ENCODE assay signal across 12 cellular contexts in genomic region chr4:2295535-2296442, GRCh38. TPM values are rescaled to one million over a fixed set of nuclear protein-coding genes. Genes with fewer than 3 reads are reported as not detected.
A peak's percentile ranks its signal among the peaks of the same experiment; 100 is the strongest.
DNase-seq lines count a peak whose midpoint lies in the region; ATAC-seq and TF ChIP-seq lines count a peak whose summit lies in the region.
"Had no signal": no experiment of that assay in that cellular context is flagged by ENCODE, and none has a peak within 500 bp of the region (broad histone marks: within the 10 kb centered on the region; RNA-seq: fewer than 3 reads in every experiment).

No MANE protein-coding gene starts in this region.

- peak overlapping the region in 2 of 3 experiments; percentile 20 to 23; a peak in 2 of 7 replicates for H3K27ac Mint-ChIP-seq in H9
- peak overlapping the region; percentile 71 for H3K27ac Mint-ChIP-seq in activated naive CD8-positive, alpha-beta T cell treated with anti-CD3 and anti-CD28 coated beads, Interleukin-2, amount 10 ng/mL, durations not matched to agents 7 days and 5 days

- no peak overlapping the region for H3K18ac ChIP-seq in H9 (ENCODE audit: insufficient read length, low read depth, low read length)

- no peaks in the 10 kb centered on the region for H3K36me3 ChIP-seq in SK-N-SH (replicated peaks in 1 of 2; ENCODE audit: control insufficient read depth in 1 of 2, insufficient read depth in 2 of 2, low read length in 1 of 2)

- no peak overlapping the region for H2BK20ac ChIP-seq in H9 (ENCODE audit: low read depth, low read length, poor library complexity, severe bottlenecking)

- H2AFZ ChIP-seq in SK-N-SH (ENCODE audit: low read depth) (no peak overlapping the region), H9 (ENCODE audit: low read length) (no peak overlapping the region)
- H2AFZ ChIP-seq: PC-9 had no signal

- H3K36me3 Mint-ChIP-seq in H9 (ENCODE audit: insufficient read depth in 1 of 3, low read depth in 3 of 3), result peaks cover 0 to 4% (median 2%) of the 10 kb centered on the region in 3 experiments; a peak in 2 of 7 replicates
- peaks cover 6% of the 10 kb centered on the region for H3K36me3 Mint-ChIP-seq in activated naive CD8-positive, alpha-beta T cell treated with anti-CD3 and anti-CD28 coated beads, Interleukin-2, amount 10 ng/mL, durations not matched to agents 7 days and 5 days

- no peak overlapping the region for H4K8ac ChIP-seq in H9 (replicated peaks; ENCODE audit: insufficient read length, low read depth, low read length)

- DNase-seq in SK-N-SH (peak; percentile 13), H9 (peak; percentile 35), retina (peak; percentile 9), HuH-7.5 (ENCODE audit: low spot score) (no peak), EL (no peak), amniotic stem cell (lab: John Stamatoyannopoulos, UW) (no peak)
- DNase-seq in activated naive CD8-positive, alpha-beta T cell treated with anti-CD3 and anti-CD28 coated beads, Interleukin-2, amount 10 ng/mL, durations not matched to agents 7 days and 5 days, result peak; percentile 30
- DNase-seq: Calu3, left cardiac atrium, NCI-H226, PC-9 had no signal

- no peak for TF ChIP-seq EP300 in SK-N-SH (IDR thresholded peaks at IDR 0.05; ENCODE audit: borderline replicate concordance in 1 of 2, low read depth in 1 of 2, low read length in 1 of 2)

- no peak overlapping the region for H2BK12ac ChIP-seq in H9 (ENCODE audit: insufficient read length, low read depth, low read length)

- no peak overlapping the region for H3K4me2 ChIP-seq in SK-N-SH
- no peak overlapping the region for H3K4me2 ChIP-seq in H9 (ENCODE audit: insufficient read depth, insufficient read length, low read length)
- H3K4me2 ChIP-seq: PC-9 had no signal

- no peak overlapping the region for H3K4me3 ChIP-seq in SK-N-SH (ENCODE audit: low read depth in 2 of 2, low read length in 1 of 2)
- H3K4me3 ChIP-seq: PC-9 had no signal

- H3K79me1 ChIP-seq in H9 (ENCODE audit: insufficient read depth, low read depth, low read length, poor library complexity, severe bottlenecking), result no peaks in the 10 kb centered on the region

- H3T11ph ChIP-seq in H9 (ENCODE audit: low read length), result no peak overlapping the region

- H3K27me3 ChIP-seq in SK-N-SH (ENCODE audit: insufficient read depth) (no peaks in the 10 kb centered on the region), H9 (ENCODE audit: insufficient read depth, low read length) (no peaks in the 10 kb centered on the region)

- peaks cover 3 to 12% of the 10 kb centered on the region in 2 experiments; a peak in 3 of 4 replicates for H3K4me1 Mint-ChIP-seq in H9
- peaks cover 32% of the 10 kb centered on the region for H3K4me1 Mint-ChIP-seq in activated naive CD8-positive, alpha-beta T cell treated with anti-CD3 and anti-CD28 coated beads, Interleukin-2, amount 10 ng/mL, durations not matched to agents 7 days and 5 days

- H4K91ac ChIP-seq in H9 (ENCODE audit: insufficient read length, low read depth, low read length), result no peak overlapping the region

- H3K9me3 ChIP-seq in SK-N-SH, result no peaks in the 10 kb centered on the region
- no peaks in the 10 kb centered on the region for H3K9me3 ChIP-seq in H9 (ENCODE audit: control insufficient read depth, low read depth, low read length)

- H3K9me2 ChIP-seq in SK-N-SH, result no peaks in the 10 kb centered on the region

- no peak overlapping the region for H2BK15ac ChIP-seq in H9 (ENCODE audit: low read depth, low read length)

- H2BK120ac ChIP-seq in H9 (ENCODE audit: low read depth, low read length, poor library complexity, severe bottlenecking), result no peak overlapping the region

- CTCF ChIA-PET in SK-N-SH (lab: Yijun Ruan, JAX), result no interaction called here

- POLR2A ChIA-PET in SK-N-SH (lab: Yijun Ruan, JAX), result no interaction called here
- POLR2A ChIA-PET in activated naive CD8-positive, alpha-beta T cell treated with anti-CD3 and anti-CD28 coated beads, Interleukin-2, amount 10 ng/mL, durations not matched to agents 7 days and 5 days (lab: Charles Lee), result no interaction called here

- H3K9ac ChIP-seq in SK-N-SH (no peak overlapping the region), H9 (ENCODE audit: extremely low read depth, insufficient read length, low read length) (no peak overlapping the region)

- H3K23ac ChIP-seq in H9 (ENCODE audit: insufficient read length, low read depth, low read length), result no peak overlapping the region

- no peak overlapping the region for H4K5ac ChIP-seq in H9 (ENCODE audit: insufficient read length, low read depth, low read length)

- H3K4me1 ChIP-seq in SK-N-SH (ENCODE audit: control insufficient read depth in 1 of 2, insufficient read depth in 2 of 2, low read depth in 1 of 2, low read length in 1 of 2), result peaks cover 8 to 34% of the 10 kb centered on the region in 2 experiments; a peak in 3 of 4 replicates
- no peaks in the 10 kb centered on the region for H3K4me1 ChIP-seq in H9 (ENCODE audit: insufficient read depth, low read length)

- TF ChIP-seq CTCF in SK-N-SH (IDR thresholded peaks at IDR 0.05) (no peak), H9 (conservative IDR thresholded peaks at IDR 0.05) (no peak; the same call in 2 of the 3 replicates)

- no peaks in the 10 kb centered on the region for H3F3A ChIP-seq in SK-N-SH (replicated peaks; ENCODE audit: insufficient read depth)

- TF ChIP-seq RAD21 in SK-N-SH (IDR thresholded peaks at IDR 0.05; ENCODE audit: low read length), result no peak

- ATAC-seq in SK-N-SH treated with all-trans-retinoic acid at 6 μM for 48 hours, result no peak
- ATAC-seq in activated naive CD8-positive, alpha-beta T cell treated with anti-CD3 and anti-CD28 coated beads, Interleukin-2, amount 10 ng/mL, durations not matched to agents 7 days and 5 days (ENCODE audit: low read depth), result no peak

- 82% methylated on average over 20 of the region's 20 CpGs for WGBS in SK-N-SH (ENCODE audit: low lambda C conversion rate)
- WGBS in H9 (ENCODE audit: extremely low coverage, insufficient read length, low lambda C conversion rate), result no CpG with 5 or more reads among the region's 20 CpGs

- H3K27me3 Mint-ChIP-seq in H9 (ENCODE audit: low read depth), result no peaks in the 10 kb centered on the region; the same call in none of the 2 replicates
- peaks cover 13% of the 10 kb centered on the region for H3K27me3 Mint-ChIP-seq in activated naive CD8-positive, alpha-beta T cell treated with anti-CD3 and anti-CD28 coated beads, Interleukin-2, amount 10 ng/mL, durations not matched to agents 7 days and 5 days

- H3K56ac ChIP-seq in H9 (ENCODE audit: insufficient read length, low read depth, low read length), result no peak overlapping the region

- no peak overlapping the region for H3K4ac ChIP-seq in H9 (ENCODE audit: low read depth, low read length)

- H3K23me2 ChIP-seq in H9 (ENCODE audit: insufficient read length, low read depth, low read length, poor library complexity, severe bottlenecking), result no peaks in the 10 kb centered on the region

- H4K20me1 ChIP-seq in SK-N-SH (ENCODE audit: insufficient read depth) (no peaks in the 10 kb centered on the region), H9 (ENCODE audit: control insufficient read depth, insufficient read depth, insufficient read length) (no peaks in the 10 kb centered on the region)

- H3K79me2 ChIP-seq in SK-N-SH (ENCODE audit: insufficient read depth), result no peaks in the 10 kb centered on the region
- H3K79me2 ChIP-seq in H9 (ENCODE audit: insufficient read depth, low read length), result no peaks in the 10 kb centered on the region

- H2AK5ac ChIP-seq in H9 (ENCODE audit: insufficient read length, low read length), result no peak overlapping the region

- no peak overlapping the region for H3K27ac ChIP-seq in SK-N-SH (ENCODE audit: low read depth in 2 of 2, low read length in 1 of 2)
- H3K27ac ChIP-seq in H9 (ENCODE audit: insufficient read length, low read depth, low read length), result no peak overlapping the region
- H3K27ac ChIP-seq: PC-9 had no signal

- H3K14ac ChIP-seq in H9 (ENCODE audit: insufficient read depth, low read length), result no peak overlapping the region; the same call in 1 of the 2 replicates

- H3K9me3 Mint-ChIP-seq in H9, result peaks cover 6 to 8% of the 10 kb centered on the region in 2 experiments
- peaks cover 2% of the 10 kb centered on the region for H3K9me3 Mint-ChIP-seq in activated naive CD8-positive, alpha-beta T cell treated with anti-CD3 and anti-CD28 coated beads, Interleukin-2, amount 10 ng/mL, durations not matched to agents 7 days and 5 days

- no peak overlapping the region; a peak in 1 of 5 replicates for H3K4me3 Mint-ChIP-seq in H9
- H3K4me3 Mint-ChIP-seq in activated naive CD8-positive, alpha-beta T cell treated with anti-CD3 and anti-CD28 coated beads, Interleukin-2, amount 10 ng/mL, durations not matched to agents 7 days and 5 days, result peak overlapping the region; percentile 1

- H2BK5ac ChIP-seq in H9 (ENCODE audit: insufficient read length, low read length), result no peak overlapping the region

TF ChIP-seq in SK-N-SH, 30 proteins besides CTCF, POLR2A, EP300 and RAD21:
- TF ChIP-seq FOSL2 (IDR thresholded peaks at IDR 0.05; ENCODE audit: borderline replicate concordance, low read depth), result no peak
- TF ChIP-seq MEF2A (IDR thresholded peaks at IDR 0.05; ENCODE audit: borderline replicate concordance, low read depth), result no peak
- no peak for TF ChIP-seq SIN3A (IDR thresholded peaks at IDR 0.05; ENCODE audit: borderline replicate concordance, low read depth, low read length)
- no peak for TF ChIP-seq ELF1 (IDR thresholded peaks at IDR 0.05)

TF ChIP-seq in SK-N-SH treated with all-trans-retinoic acid at 6 μM for 48 hours, 23 proteins besides CTCF, POLR2A, EP300 and RAD21 (continues in another document):
- TF ChIP-seq GLIS3 (CRISPR knock-in tag; IDR thresholded peaks at IDR 0.05), result no peak
- TF ChIP-seq ISL1 (CRISPR knock-in tag; IDR thresholded peaks at IDR 0.05), result no peak
- no peak for TF ChIP-seq ZNF565 (CRISPR knock-in tag; conservative IDR thresholded peaks at IDR 0.05; ENCODE audit: low read depth)
- no peak for TF ChIP-seq ARNTL (CRISPR knock-in tag; IDR thresholded peaks at IDR 0.05; ENCODE audit: borderline replicate concordance, low read depth)
- no peak for TF ChIP-seq ZNF70 (CRISPR knock-in tag; IDR thresholded peaks at IDR 0.05)

RNA-seq across cellular contexts. Expression of gene MXD4, which starts 33.9 kb away (rescaled TPM):
- polyA plus RNA-seq in SK-N-SH (2012; rRNA removed), result 38.6 and 42.2 TPM in 2 replicates
- polyA plus RNA-seq in SK-N-SH (2012; cell fraction: cytosol; rRNA removed), result 17.3 and 28.2 TPM in 2 replicates
- polyA plus RNA-seq in SK-N-SH (2012; cell fraction: nucleus; rRNA removed), result 58.8 and 62.0 TPM in 2 replicates
- total RNA-seq in H9 (2021), result 24.1 and 25.4 TPM in 2 replicates
- 10 to 100 TPM; 26.2 to 33.2 TPM for total RNA-seq in activated naive CD8-positive, alpha-beta T cell treated with anti-CD3 and anti-CD28 coated beads, Interleukin-2, amount 10 ng/mL, durations not matched to agents 7 days and 5 days

RNA-seq across cellular contexts. Expression of gene HAUS3, which starts 53.9 kb away (rescaled TPM):
- 6.3 and 6.4 TPM in 2 replicates for polyA plus RNA-seq in SK-N-SH (2012; rRNA removed)
- polyA plus RNA-seq in SK-N-SH (2012; cell fraction: cytosol; rRNA removed), result 4.0 and 4.4 TPM in 2 replicates
- 15.3 and 15.8 TPM in 2 replicates for polyA plus RNA-seq in SK-N-SH (2012; cell fraction: nucleus; rRNA removed)
- 18.0 and 19.1 TPM in 2 replicates for total RNA-seq in H9 (2021)
- 10 to 100 TPM; 28.5 to 28.7 TPM for total RNA-seq in activated naive CD8-positive, alpha-beta T cell treated with anti-CD3 and anti-CD28 coated beads, Interleukin-2, amount 10 ng/mL, durations not matched to agents 7 days and 5 days

RNA-seq across cellular contexts. Expression of gene POLN, which starts 53.9 kb away (rescaled TPM):
- polyA plus RNA-seq in SK-N-SH (2012; rRNA removed), result 0.67 and 1.2 TPM in 2 replicates
- polyA plus RNA-seq in SK-N-SH (2012; cell fraction: cytosol; rRNA removed), result 0.31 and 0.38 TPM in 2 replicates
- 4.2 and 4.9 TPM in 2 replicates for polyA plus RNA-seq in SK-N-SH (2012; cell fraction: nucleus; rRNA removed)
- 0.74 and 1.5 TPM in 2 replicates for total RNA-seq in H9 (2021)
- total RNA-seq in activated naive CD8-positive, alpha-beta T cell treated with anti-CD3 and anti-CD28 coated beads, Interleukin-2, amount 10 ng/mL, durations not matched to agents 7 days and 5 days, result 1 to 10 TPM; 2.4 to 3.2 TPM

Comparison
In these comparisons a context has a peak if more than half of its experiments do, and no peak if none do; other contexts are left out.
1. DNase-seq: peak in SK-N-SH (single experiment), H9 (single experiment), activated naive CD8-positive, alpha-beta T cell treated with anti-CD3 and anti-CD28 coated beads, Interleukin-2, amount 10 ng/mL, durations not matched to agents 7 days and 5 days (single experiment) and retina (single experiment); none in HuH-7.5 (single experiment), EL (single experiment) and amniotic stem cell (single experiment).